ENCODE assay signal across 8 cellular contexts in the genomic region with DNA sequence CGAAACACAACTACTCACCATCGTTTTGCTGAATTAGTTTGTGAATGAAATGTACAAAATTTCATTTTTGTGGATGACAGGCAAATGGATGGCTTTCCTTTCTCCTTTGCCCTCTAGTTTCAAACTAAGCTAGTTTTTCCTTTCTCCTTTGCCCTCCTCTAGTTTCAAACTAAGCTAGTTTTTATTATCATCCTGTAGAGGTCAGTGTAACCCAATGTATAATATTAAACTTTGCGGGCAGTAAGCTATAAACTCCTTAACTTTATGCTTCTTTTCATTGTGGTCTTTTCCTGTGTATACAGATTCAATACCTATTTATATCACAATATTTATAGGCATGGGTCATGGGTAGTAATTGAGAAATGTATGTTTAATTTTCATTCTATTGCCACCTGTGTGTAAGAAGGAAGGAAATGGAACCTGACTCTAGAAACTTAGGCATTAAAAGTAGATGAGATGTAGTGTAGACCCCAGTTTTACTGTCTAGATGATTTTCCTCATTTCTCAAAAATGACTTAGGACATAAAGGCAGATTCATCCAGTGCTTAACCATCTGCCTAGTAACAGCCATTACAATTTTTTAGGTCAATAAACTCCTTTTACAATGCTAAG. TPM values are rescaled to one million over a fixed set of nuclear protein-coding genes. Genes with fewer than 3 reads are reported as not detected.
DNase-seq lines count a peak whose midpoint lies in the region; ATAC-seq and TF ChIP-seq lines count a peak whose summit lies in the region.

No MANE protein-coding gene starts in this region.

- TF ChIP-seq CTCF in 22Rv1 (IDR thresholded peaks at IDR 0.05) (peak; percentile 48), GM12873 (IDR thresholded peaks at IDR 0.05; ENCODE audit: insufficient read depth, low read depth, low read length, missing control alignments) (peak; percentile 33), neural cell (IDR thresholded peaks at IDR 0.05; ENCODE audit: poor library complexity, severe bottlenecking) (peak; percentile 78)

- peak; percentile 47 for DNase-seq in NCI-H69 (lab: John Stamatoyannopoulos, UW)
- peak; percentile 7 to 48 for DNase-seq in dermis microvascular lymphatic vessel endothelial cell (ENCODE audit: low read depth in 2 of 2)
- DNase-seq in activated naive CD4-positive, alpha-beta T cell treated with anti-CD3 and anti-CD28 coated beads, Interleukin-2, amount 10 ng/mL, durations not matched to agents 7 days and 5 days: no peak
- no peak for DNase-seq in activated naive CD8-positive, alpha-beta T cell treated with anti-CD3 and anti-CD28 coated beads, Interleukin-2, amount 50 U/mL, for 24 hours

- H3K9ac ChIP-seq in neural cell (ENCODE audit: low read length): no peak overlapping the region

- no peaks in the 10 kb centered on the region for H3F3A ChIP-seq in neural cell (ENCODE audit: insufficient read depth, low read length, poor library complexity, severe bottlenecking)

- no peaks in the 10 kb centered on the region for H3K27me3 ChIP-seq in neural cell (ENCODE audit: insufficient read depth, low read depth, low read length)

- H3K4me3 Mint-ChIP-seq in activated naive CD4-positive, alpha-beta T cell treated with anti-CD3 and anti-CD28 coated beads, Interleukin-2, amount 10 ng/mL, durations not matched to agents 7 days and 5 days: no peak overlapping the region
- no peak overlapping the region for H3K4me3 Mint-ChIP-seq in activated naive CD8-positive, alpha-beta T cell treated with anti-CD3 and anti-CD28 coated beads, Interleukin-2, amount 50 U/mL, for 24 hours

- H2AFZ ChIP-seq in neural cell (ENCODE audit: low read depth, low read length): no peak overlapping the region

- TF ChIP-seq EP300 in neural cell (conservative IDR thresholded peaks at IDR 0.05; ENCODE audit: poor library complexity, severe bottlenecking): no peak

- H3K36me3 ChIP-seq in neural cell (ENCODE audit: insufficient read depth, low read length): no peaks in the 10 kb centered on the region

- CTCF ChIA-PET in activated naive CD4-positive, alpha-beta T cell treated with anti-CD3 and anti-CD28 coated beads, Interleukin-2, amount 10 ng/mL, durations not matched to agents 7 days and 5 days (lab: Charles Lee): interaction anchor here (0.5 to 3.3 kb wide), 10 partner anchors 12 to 960 kb away, joined by 3 to 17 read pairs (median 4); no protein-coding TSS in a partner anchor

- H3K79me2 ChIP-seq in neural cell (replicated peaks; ENCODE audit: insufficient read depth, low read length): no peaks in the 10 kb centered on the region

- H3K4me2 ChIP-seq in neural cell (ENCODE audit: low read length): no peak overlapping the region

- no peaks in the 10 kb centered on the region for H3K9me2 ChIP-seq in neural cell (ENCODE audit: insufficient read depth, low read length)

- H3K27ac ChIP-seq in 22Rv1 (no peak overlapping the region), neural cell (ENCODE audit: low read length) (no peak overlapping the region)

- H3K36me3 Mint-ChIP-seq in activated naive CD4-positive, alpha-beta T cell treated with anti-CD3 and anti-CD28 coated beads, Interleukin-2, amount 10 ng/mL, durations not matched to agents 7 days and 5 days: peaks cover under 1% of the 10 kb centered on the region
- no peaks in the 10 kb centered on the region for H3K36me3 Mint-ChIP-seq in activated naive CD8-positive, alpha-beta T cell treated with anti-CD3 and anti-CD28 coated beads, Interleukin-2, amount 50 U/mL, for 24 hours (ENCODE audit: low read depth)

- H3K27me3 Mint-ChIP-seq in activated naive CD4-positive, alpha-beta T cell treated with anti-CD3 and anti-CD28 coated beads, Interleukin-2, amount 10 ng/mL, durations not matched to agents 7 days and 5 days: peaks cover 17% of the 10 kb centered on the region
- no peaks in the 10 kb centered on the region for H3K27me3 Mint-ChIP-seq in activated naive CD8-positive, alpha-beta T cell treated with anti-CD3 and anti-CD28 coated beads, Interleukin-2, amount 50 U/mL, for 24 hours

- no peak for ATAC-seq in HG03460 (IDR thresholded peaks at IDR 0.05; ENCODE audit: unreplicated experiment)
- no peak for ATAC-seq in activated naive CD8-positive, alpha-beta T cell treated with anti-CD3 and anti-CD28 coated beads, Interleukin-2, amount 50 U/mL, for 24 hours

- no peaks in the 10 kb centered on the region for H3K9me3 ChIP-seq in neural cell (ENCODE audit: low read length)

- no peak overlapping the region for H3K4me3 ChIP-seq in neural cell (ENCODE audit: low read length)

- H4K20me1 ChIP-seq in neural cell (ENCODE audit: insufficient read depth): no peaks in the 10 kb centered on the region

- no peak overlapping the region for H3K27ac Mint-ChIP-seq in activated naive CD4-positive, alpha-beta T cell treated with anti-CD3 and anti-CD28 coated beads, Interleukin-2, amount 10 ng/mL, durations not matched to agents 7 days and 5 days
- no peak overlapping the region for H3K27ac Mint-ChIP-seq in activated naive CD8-positive, alpha-beta T cell treated with anti-CD3 and anti-CD28 coated beads, Interleukin-2, amount 50 U/mL, for 24 hours

- no peaks in the 10 kb centered on the region for H3K4me1 Mint-ChIP-seq in activated naive CD4-positive, alpha-beta T cell treated with anti-CD3 and anti-CD28 coated beads, Interleukin-2, amount 10 ng/mL, durations not matched to agents 7 days and 5 days
- H3K4me1 Mint-ChIP-seq in activated naive CD8-positive, alpha-beta T cell treated with anti-CD3 and anti-CD28 coated beads, Interleukin-2, amount 50 U/mL, for 24 hours: no peaks in the 10 kb centered on the region

- peaks cover 7% of the 10 kb centered on the region for H3K9me3 Mint-ChIP-seq in activated naive CD4-positive, alpha-beta T cell treated with anti-CD3 and anti-CD28 coated beads, Interleukin-2, amount 10 ng/mL, durations not matched to agents 7 days and 5 days
- peaks cover 3% of the 10 kb centered on the region for H3K9me3 Mint-ChIP-seq in activated naive CD8-positive, alpha-beta T cell treated with anti-CD3 and anti-CD28 coated beads, Interleukin-2, amount 50 U/mL, for 24 hours

- TF ChIP-seq RAD21 in neural cell (conservative IDR thresholded peaks at IDR 0.05): peak; percentile 80

TF ChIP-seq in neural cell, 6 proteins besides CTCF, POLR2A, EP300 and RAD21:
- TF ChIP-seq SMC3 (conservative IDR thresholded peaks at IDR 0.05; ENCODE audit: poor library complexity) (peak; percentile 68), EZH2 (IDR thresholded peaks at IDR 0.05; ENCODE audit: borderline replicate concordance, insufficient read depth, low read length, poor library complexity, severe bottlenecking) (no peak), REST (IDR thresholded peaks at IDR 0.05; ENCODE audit: borderline replicate concordance) (no peak), MXI1 (conservative IDR thresholded peaks at IDR 0.05; ENCODE audit: poor library complexity, severe bottlenecking) (no peak)

RNA-seq across cellular contexts. Expression of gene MAP3K19, which starts 58.1 kb away (rescaled TPM):
- total RNA-seq in dermis microvascular lymphatic vessel endothelial cell: not detected in 2 replicates
- not detected in 2 replicates for polyA plus RNA-seq in neural cell
- 0.12 TPM in 1 of 2 replicates, not detected in the other for polyA minus RNA-seq in neural cell

Comparison
In these comparisons a context has a peak if more than half of its experiments do, and no peak if none do; other contexts are left out.
1. DNase-seq: peak in NCI-H69 (single experiment) and dermis microvascular lymphatic vessel endothelial cell (2 of 2); none in activated naive CD4-positive, alpha-beta T cell treated with anti-CD3 and anti-CD28 coated beads, Interleukin-2, amount 10 ng/mL, durations not matched to agents 7 days and 5 days (single experiment) and activated naive CD8-positive, alpha-beta T cell treated with anti-CD3 and anti-CD28 coated beads, Interleukin-2, amount 50 U/mL, for 24 hours (single experiment).
2. Peak in every context shown above with its lines, with median percentiles within 50 percentile points of each other: CTCF ChIP-seq.